Comparison of ENCODE assay signal across 8 cellular contexts in genomic region chr5:44809215-44809955, GRCh38. TPM values are rescaled to one million over a fixed set of nuclear protein-coding genes. Genes with fewer than 3 reads are reported as not detected.
A peak's percentile ranks its signal among the peaks of the same experiment; 100 is the strongest.
DNase-seq lines count a peak whose midpoint lies in the region; ATAC-seq and TF ChIP-seq lines count a peak whose summit lies in the region.

No MANE protein-coding gene starts in this region.

- peaks cover 4% of the 10 kb centered on the region for H3K27me3 Mint-ChIP-seq in activated naive CD8-positive, alpha-beta T cell treated with anti-CD3 and anti-CD28 coated beads, Interleukin-2, amount 50 U/mL, for 24 hours
- H3K27me3 Mint-ChIP-seq in progenitor cell of endocrine pancreas, result no peaks in the 10 kb centered on the region

- ATAC-seq in GM21737 (IDR thresholded peaks at IDR 0.05; ENCODE audit: unreplicated experiment) (peak; percentile 39), heart right ventricle (peak; percentile 32 to 83 (median 58))
- ATAC-seq in activated naive CD8-positive, alpha-beta T cell treated with anti-CD3 and anti-CD28 coated beads, Interleukin-2, amount 50 U/mL, for 24 hours, result peak; percentile 51

- DNase-seq in EL (peak; percentile 61), KBM-7 (peak; percentile 57), SHP77 (lab: John Stamatoyannopoulos, UW) (peak; percentile 63 to 74), heart right ventricle (peak; percentile 19 to 34), progenitor cell of endocrine pancreas (ENCODE audit: low spot score, unreplicated experiment) (peak; percentile 30), uterus (peak; percentile 16 to 29)
- peak; percentile 47 for DNase-seq in activated naive CD8-positive, alpha-beta T cell treated with anti-CD3 and anti-CD28 coated beads, Interleukin-2, amount 50 U/mL, for 24 hours

- TF ChIP-seq POLR2A in uterus (IDR thresholded peaks at IDR 0.05), result no peak

- H3K36me3 Mint-ChIP-seq in activated naive CD8-positive, alpha-beta T cell treated with anti-CD3 and anti-CD28 coated beads, Interleukin-2, amount 50 U/mL, for 24 hours (ENCODE audit: low read depth), result peaks cover 34% of the 10 kb centered on the region
- H3K36me3 Mint-ChIP-seq in progenitor cell of endocrine pancreas (ENCODE audit: insufficient read depth), result peaks cover 4% of the 10 kb centered on the region

- H3K4me3 Mint-ChIP-seq in activated naive CD8-positive, alpha-beta T cell treated with anti-CD3 and anti-CD28 coated beads, Interleukin-2, amount 50 U/mL, for 24 hours, result peak overlapping the region; percentile 97
- peak overlapping the region; percentile 97 for H3K4me3 Mint-ChIP-seq in progenitor cell of endocrine pancreas (ENCODE audit: low read depth)

- no peaks in the 10 kb centered on the region for H3K9me3 Mint-ChIP-seq in activated naive CD8-positive, alpha-beta T cell treated with anti-CD3 and anti-CD28 coated beads, Interleukin-2, amount 50 U/mL, for 24 hours
- H3K9me3 Mint-ChIP-seq in progenitor cell of endocrine pancreas (ENCODE audit: low read depth), result no peaks in the 10 kb centered on the region

- H3K27ac ChIP-seq in heart right ventricle (peak overlapping the region; percentile 52 to 94 (median 92)), uterus (peak overlapping the region; percentile 73 to 91)

- no peak for TF ChIP-seq CTCF in heart right ventricle (IDR thresholded peaks at IDR 0.05)
- no peak for TF ChIP-seq CTCF in progenitor cell of endocrine pancreas (IDR thresholded peaks at IDR 0.05; ENCODE audit: unreplicated experiment)
- TF ChIP-seq CTCF in uterus (IDR thresholded peaks at IDR 0.05), result no peak

- H3K4me1 Mint-ChIP-seq in activated naive CD8-positive, alpha-beta T cell treated with anti-CD3 and anti-CD28 coated beads, Interleukin-2, amount 50 U/mL, for 24 hours, result peaks cover 33% of the 10 kb centered on the region
- peaks cover 17% of the 10 kb centered on the region for H3K4me1 Mint-ChIP-seq in progenitor cell of endocrine pancreas (ENCODE audit: low read depth)

- H3K36me3 ChIP-seq in heart right ventricle (peaks cover 0 to 38% (median 17%) of the 10 kb centered on the region in 9 donors), uterus (no peaks in the 10 kb centered on the region)

- no peaks in the 10 kb centered on the region for H3K9me3 ChIP-seq in heart right ventricle
- no peaks in the 10 kb centered on the region for H3K9me3 ChIP-seq in uterus

- peak overlapping the region; percentile 74 to 98 (median 92) for H3K4me3 ChIP-seq in heart right ventricle
- peak overlapping the region; percentile 65 to 95 for H3K4me3 ChIP-seq in uterus

- H3K27me3 ChIP-seq in heart right ventricle (no peaks in the 10 kb centered on the region), uterus (no peaks in the 10 kb centered on the region)

- 0% methylated on average over 40 to 45 of the region's 45 CpGs for WGBS in heart right ventricle, 2 donors

- in situ Hi-C loops in KBM-7 (cut with MboI; ENCODE audit: low pct_unique_long_range_greater_than_20kb, low sequenced_read_pairs), result no loop called here

- H3K4me1 ChIP-seq in heart right ventricle (peaks cover 3 to 39% (median 27%) of the 10 kb centered on the region in 9 donors), uterus (no peaks in the 10 kb centered on the region)

- intact Hi-C loops in heart right ventricle (cut with DNase I), result no loop called here
- intact Hi-C loops in uterus (cut with DNase I; ENCODE audit: low total_unique reads), result no loop called here

- peak overlapping the region; percentile 96 for H3K27ac Mint-ChIP-seq in activated naive CD8-positive, alpha-beta T cell treated with anti-CD3 and anti-CD28 coated beads, Interleukin-2, amount 50 U/mL, for 24 hours
- peak overlapping the region; percentile 98 for H3K27ac Mint-ChIP-seq in progenitor cell of endocrine pancreas

RNA-seq across cellular contexts. Expression of gene MRPS30, which starts 0.6 kb away (rescaled TPM):
- 10 to 100 TPM; 53.9 to 92.7 (median 81.5) TPM for total RNA-seq in heart right ventricle
- polyA plus RNA-seq in heart right ventricle, result 10 to 100 TPM; 35.7 to 38.0 TPM
- total RNA-seq in progenitor cell of endocrine pancreas, result 50.3 and 52.9 TPM in 2 replicates
- total RNA-seq in uterus, result 100 to 1,000 TPM in 1 of 4 donors, 10 to 100 TPM in 3; 38.2 to 133 (median 73.8) TPM

Comparison
In these comparisons a context has a peak if more than half of its experiments do, and no peak if none do; other contexts are left out.
1. Peak in every context shown above with its lines: DNase-seq, ATAC-seq, H3K4me3 ChIP-seq and H3K27ac ChIP-seq.